8 cellular contexts compared by ENCODE assay signal in the genomic region with DNA sequence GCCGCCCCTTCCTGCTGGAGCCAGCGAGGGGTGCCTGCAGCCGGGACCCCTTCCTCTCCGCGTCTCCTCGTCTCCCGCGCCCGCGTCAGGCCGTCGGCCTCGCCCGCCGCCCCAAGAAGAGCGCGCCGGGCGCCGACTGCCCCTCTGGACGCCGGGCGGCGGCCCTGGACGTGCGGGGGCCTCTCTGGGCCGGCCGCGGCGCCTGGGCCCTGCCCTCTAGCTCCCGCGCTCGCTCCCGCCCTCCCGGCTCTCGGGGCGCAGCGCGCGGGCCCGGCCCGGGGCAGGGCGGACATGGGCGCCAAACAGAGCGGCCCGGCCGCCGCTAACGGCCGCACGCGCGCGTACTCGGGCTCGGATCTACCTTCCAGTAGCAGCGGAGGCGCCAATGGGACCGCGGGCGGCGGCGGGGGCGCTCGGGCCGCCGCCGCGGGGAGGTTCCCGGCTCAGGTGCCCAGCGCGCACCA. TPM values are rescaled to one million over a fixed set of nuclear protein-coding genes. Genes with fewer than 3 reads are reported as not detected.
DNase-seq lines count a peak whose midpoint lies in the region; ATAC-seq and TF ChIP-seq lines count a peak whose summit lies in the region.

No MANE protein-coding gene starts in this region.

- H3K36me3 Mint-ChIP-seq in CD8-positive, alpha-beta T cell = peaks cover 6% of the 10 kb centered on the region

- no peaks in the 10 kb centered on the region for H3K36me3 ChIP-seq in CD8-positive, alpha-beta T cell (ENCODE audit: insufficient read depth, low read length)
- no peaks in the 10 kb centered on the region for H3K36me3 ChIP-seq in mucosa of rectum (ENCODE audit: control insufficient read depth in 2 of 2, insufficient read depth in 2 of 2, low read length in 2 of 2)
- no peaks in the 10 kb centered on the region for H3K36me3 ChIP-seq in testis (ENCODE audit: low read depth, missing control alignments)

- TF ChIP-seq POLR2A in testis (IDR thresholded peaks at IDR 0.05) = no peak

- H3K9me3 ChIP-seq in CD8-positive, alpha-beta T cell (ENCODE audit: low read length) = no peaks in the 10 kb centered on the region
- no peaks in the 10 kb centered on the region for H3K9me3 ChIP-seq in mucosa of rectum (ENCODE audit: control insufficient read depth in 2 of 2, low read length in 2 of 2)
- no peaks in the 10 kb centered on the region for H3K9me3 ChIP-seq in testis

- peak overlapping the region; percentile 45 for H3K4me3 ChIP-seq in CD8-positive, alpha-beta T cell (ENCODE audit: low read depth, low read length)
- H3K4me3 ChIP-seq in HL-60 (replicated peaks; ENCODE audit: insufficient read depth, low read length) (peak overlapping the region; percentile 62), mucosa of rectum (ENCODE audit: low read length in 2 of 2) (peak overlapping the region; percentile 70 to 88), testis (peak overlapping the region; percentile 90 to 96)

- peak overlapping the region; percentile 87 for H3K4me3 Mint-ChIP-seq in CD8-positive, alpha-beta T cell

- H3K9me3 Mint-ChIP-seq in CD8-positive, alpha-beta T cell = peaks cover 9% of the 10 kb centered on the region

- CTCF ChIA-PET in CD8-positive, alpha-beta T cell (lab: Charles Lee) = interaction anchor here (1.7 kb wide), 1 partner anchor 66 kb away, joined by 5 read pairs; no protein-coding TSS in a partner anchor

- POLR2A ChIA-PET in CD8-positive, alpha-beta T cell (lab: Charles Lee) = interaction anchor here (1.0 to 3.1 kb wide), 10 partner anchors 11 to 193 kb away, joined by 3 to 16 read pairs (median 4); a partner anchor contains a TSS

- no peak for TF ChIP-seq CTCF in CD8-positive, alpha-beta T cell (IDR thresholded peaks at IDR 0.05)
- no peak for TF ChIP-seq CTCF in HL-60 (IDR thresholded peaks at IDR 0.05; ENCODE audit: insufficient read depth, low read length)
- no peak for TF ChIP-seq CTCF in testis (IDR thresholded peaks at IDR 0.05)

- intact Hi-C loops in CD8-positive, alpha-beta T cell (cut with DNase I, micrococcal nuclease) = loop anchor here (2.0 to 10.0 kb wide), 3 partner anchors 38 to 310 kb away; a partner anchor contains a TSS
- intact Hi-C loops in testis (cut with DNase I; ENCODE audit: low total_unique reads) = no loop called here

- no peaks in the 10 kb centered on the region for H3K27me3 ChIP-seq in CD8-positive, alpha-beta T cell (ENCODE audit: insufficient read depth, low read length)
- H3K27me3 ChIP-seq in HL-60 (ENCODE audit: insufficient read depth, poor library complexity, severe bottlenecking) (no peaks in the 10 kb centered on the region), mucosa of rectum (ENCODE audit: control insufficient read depth in 2 of 2, insufficient read depth in 2 of 2, low read length in 2 of 2) (no peaks in the 10 kb centered on the region), testis (no peaks in the 10 kb centered on the region)

- H3K27me3 Mint-ChIP-seq in CD8-positive, alpha-beta T cell (ENCODE audit: low read depth) = no peaks in the 10 kb centered on the region

- 0% methylated on average over 2 to 39 of the region's 72 CpGs for WGBS in testis, 2 donors

- DNase-seq in CD8-positive, alpha-beta T cell = peak; percentile 17 to 70 (median 37)
- peak in 1 of 2 experiments; percentile 5 for DNase-seq in HL-60 (ENCODE audit: low read depth in 1 of 2, low spot score in 1 of 2)
- DNase-seq in activated CD4-positive, alpha-beta T cell treated with anti-CD3 and anti-CD28 coated beads, Interleukin-2, amount 50 U/mL, for 48 hours = peak; percentile 32 to 37
- peak; percentile 19 for DNase-seq in effector CD8-positive, alpha-beta T cell (lab: John Stamatoyannopoulos, UW)
- peak; percentile 26 for DNase-seq in testis
- no peak for DNase-seq in SK-N-DZ (ENCODE audit: low spot score)

- H3K4me1 ChIP-seq in CD8-positive, alpha-beta T cell (ENCODE audit: insufficient read depth, low read length) = peaks cover 29% of the 10 kb centered on the region
- H3K4me1 ChIP-seq in mucosa of rectum (ENCODE audit: control insufficient read depth in 2 of 2, insufficient read depth in 2 of 2, low read length in 2 of 2) = peaks cover 17 to 30% of the 10 kb centered on the region in 2 donors
- H3K4me1 ChIP-seq in testis = no peaks in the 10 kb centered on the region

- peaks cover 42% of the 10 kb centered on the region for H3K4me1 Mint-ChIP-seq in CD8-positive, alpha-beta T cell (ENCODE audit: low read depth)

- peak overlapping the region; percentile 76 for H3K27ac ChIP-seq in CD8-positive, alpha-beta T cell (ENCODE audit: low read depth, low read length)
- H3K27ac ChIP-seq in HL-60 (replicated peaks) = peak overlapping the region; percentile 83
- H3K27ac ChIP-seq in mucosa of rectum (ENCODE audit: low read depth in 2 of 2, low read length in 2 of 2) = peak overlapping the region; percentile 94 to 97
- peak overlapping the region; percentile 95 to 97 for H3K27ac ChIP-seq in testis

- peak overlapping the region; percentile 92 for H3K27ac Mint-ChIP-seq in CD8-positive, alpha-beta T cell

- peak overlapping the region; percentile 77 to 90 for H3K9ac ChIP-seq in mucosa of rectum (ENCODE audit: low read depth in 1 of 2, low read length in 2 of 2)

- ATAC-seq in CD8-positive, alpha-beta T cell = no peak
- peak; percentile 14 for ATAC-seq in GM21360 (IDR thresholded peaks at IDR 0.05; ENCODE audit: unreplicated experiment)

RNA-seq across cellular contexts. Expression of a gene that starts 0.7 kb away (rescaled TPM):
- total RNA-seq in CD8-positive, alpha-beta T cell = 10 to 100 TPM; 20.1 to 26.1 TPM
- 10 to 100 TPM; 53.0 to 65.0 TPM for total RNA-seq in testis
- 38.4 TPM for polyA plus RNA-seq in testis (ENCODE audit: insufficient read depth, low read depth, low replicate concordance)
- polyA plus RNA-seq in SK-N-DZ (2014; cell fraction: cytosol; rRNA removed) = 9.3 and 10.6 TPM in 2 replicates
- polyA plus RNA-seq in SK-N-DZ (2014; cell fraction: nucleus; rRNA removed) = 8.4 and 8.8 TPM in 2 replicates
